In the genomic region with DNA sequence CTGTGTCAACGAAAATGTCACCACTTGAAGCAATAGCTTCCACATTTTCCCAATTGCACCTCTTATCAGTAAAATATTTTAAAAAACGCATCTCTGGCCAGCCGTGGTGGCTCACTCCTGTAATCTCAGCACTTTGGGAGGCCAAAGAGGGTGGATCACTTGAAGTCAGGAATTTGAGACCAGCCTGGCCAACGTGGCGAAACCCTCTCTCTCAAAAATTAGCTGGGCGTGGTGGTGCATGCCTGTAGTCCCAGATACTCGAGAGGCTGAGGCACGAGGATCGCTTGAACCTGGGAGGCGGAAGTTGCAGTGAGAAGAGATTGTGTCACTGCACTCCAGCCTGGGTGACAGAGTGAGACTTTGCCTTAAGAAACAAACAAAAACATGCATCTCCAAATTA, we compare ENCODE assay signal across 34 cellular contexts.
"Had no signal": no experiment of that assay in that cellular context is flagged by ENCODE, and none has a peak within 500 bp of the region (broad histone marks: within the 10 kb centered on the region; RNA-seq: fewer than 3 reads in every experiment).

No MANE protein-coding gene starts in this region.

- H3K27ac ChIP-seq: KMS-11 had no signal

- H3K9ac ChIP-seq: KMS-11 had no signal

- H3K27me3 ChIP-seq: MG63 had no signal

- H3K4me2 ChIP-seq: KMS-11 had no signal

- H3K4me3 ChIP-seq: MG63 had no signal

- DNase-seq: Karpas-422, Kasumi-1, MG63, MM.1S, MV-4-11, NCI-H1048, NCI-H1092, NCI-H1092 treated with DMSO at 0.1 percent for 48 hours, NCI-H1105, NCI-H1105 treated with DMSO at 0.1 percent for 48 hours, NCI-H1417, NCI-H1417 treated with DMSO at 0.1 percent for 48 hours, NCI-H1436, NCI-H1436 treated with DMSO at 0.1 percent for 48 hours, NCI-H146, NCI-H1694, NCI-H1694 treated with DMSO at 0.1 percent for 48 hours, NCI-H187, NCI-H187 treated with DMSO at 0.1 percent for 48 hours, NCI-H1930, NCI-H2029, NCI-H2029 treated with DMSO at 0.1 percent for 48 hours, NCI-H2081, NCI-H2081 treated with DMSO at 0.1 percent for 48 hours, NCI-H2107, NCI-H2171, NCI-H2171 treated with DMSO at 0.1 percent for 48 hours, NCI-H2227 treated with DMSO at 0.1 percent for 48 hours, NCI-H226, NCI-H345, NCI-H446, NCI-H446 treated with DMSO at 0.1 percent for 48 hours, NCI-H510A had no signal

- H3K36me3 ChIP-seq: MG63 had no signal

- H3K9me3 ChIP-seq: MG63 had no signal
